Comparison of ENCODE assay signal across 28 cellular contexts in genomic region chr18:79848579-79849327, GRCh38. TPM values are rescaled to one million over a fixed set of nuclear protein-coding genes. Genes with fewer than 3 reads are reported as not detected.
DNase-seq lines count a peak whose midpoint lies in the region; ATAC-seq and TF ChIP-seq lines count a peak whose summit lies in the region.
"Had no signal": no experiment of that assay in that cellular context is flagged by ENCODE, and none has a peak within 500 bp of the region (broad histone marks: within the 10 kb centered on the region; RNA-seq: fewer than 3 reads in every experiment).

No MANE protein-coding gene starts in this region.

- CTCF ChIA-PET in Panc1 (lab: Charles Lee): no interaction called here

- no peaks in the 10 kb centered on the region; the same call in 1 of the 2 replicates for H3K27me3 ChIP-seq in Panc1 (ENCODE audit: control insufficient read depth, insufficient read depth, low read length)
- no peaks in the 10 kb centered on the region for H3K27me3 ChIP-seq in left lung
- no peaks in the 10 kb centered on the region for H3K27me3 ChIP-seq in upper lobe of right lung
- H3K27me3 ChIP-seq: neutrophil had no signal

- H3K4me3 ChIP-seq in Panc1 (ENCODE audit: low read depth in 2 of 2, low read length in 2 of 2) (no peak overlapping the region), left lung (no peak overlapping the region), upper lobe of right lung (no peak overlapping the region)
- H3K4me3 ChIP-seq: BLaER1 treated with 17β-estradiol and CSF1 and Interleukin-3, amounts not matched to agents 10 nM and 100 nM; left ventricle myocardium inferior; prostate gland had no signal

- H3K9me3 ChIP-seq in Panc1 (ENCODE audit: control insufficient read depth, insufficient read depth, low read depth, low read length): no peaks in the 10 kb centered on the region
- H3K9me3 ChIP-seq in left lung: no peaks in the 10 kb centered on the region
- no peaks in the 10 kb centered on the region for H3K9me3 ChIP-seq in upper lobe of right lung
- H3K9me3 ChIP-seq: neutrophil, prostate gland had no signal

- TF ChIP-seq CTCF in Panc1 (IDR thresholded peaks at IDR 0.05) (no peak), left lung (IDR thresholded peaks at IDR 0.05) (no peak), upper lobe of right lung (IDR thresholded peaks at IDR 0.05) (no peak)

- POLR2A ChIA-PET in Panc1 (lab: Charles Lee): no interaction called here

- intact Hi-C loops in Panc1 (cut with micrococcal nuclease; ENCODE audit: unreplicated experiment) (no loop called here), left lung (cut with DNase I) (no loop called here), upper lobe of right lung (cut with DNase I) (no loop called here)

- H3K27ac Mint-ChIP-seq in stimulated activated naive CD8-positive, alpha-beta T cell treated with anti-CD3 and anti-CD28 coated beads, Interleukin-15, amount 100 ng/mL, for 72 hours: no peak overlapping the region
- H3K27ac Mint-ChIP-seq: activated CD4-positive, alpha-beta memory T cell treated with anti-CD3 and anti-CD28 coated beads, Interleukin-2, amount 10 ng/mL, durations not matched to agents 7 days and 5 days; activated naive CD8-positive, alpha-beta T cell; mesothelial cell of epicardium; stimulated activated effector memory CD8-positive, alpha-beta T cell treated with anti-CD3 and anti-CD28 coated beads, Interleukin-12 subunit alpha, Interleukin-12 subunit beta, amount 100 ng/mL, for 72 hours had no signal

- H3K9me3 Mint-ChIP-seq in stimulated activated naive CD8-positive, alpha-beta T cell treated with anti-CD3 and anti-CD28 coated beads, Interleukin-15, amount 100 ng/mL, for 72 hours: no peaks in the 10 kb centered on the region
- H3K9me3 Mint-ChIP-seq: activated CD4-positive, alpha-beta memory T cell treated with anti-CD3 and anti-CD28 coated beads, Interleukin-2, amount 10 ng/mL, durations not matched to agents 7 days and 5 days; stimulated activated effector memory CD8-positive, alpha-beta T cell treated with anti-CD3 and anti-CD28 coated beads, Interleukin-12 subunit alpha, Interleukin-12 subunit beta, amount 100 ng/mL, for 72 hours had no signal

- peak; percentile 33 for ATAC-seq in stimulated activated naive CD8-positive, alpha-beta T cell treated with anti-CD3 and anti-CD28 coated beads, Interleukin-15, amount 100 ng/mL, for 72 hours
- no peak for ATAC-seq in stimulated activated naive CD8-positive, alpha-beta T cell treated with anti-CD3 and anti-CD28 coated beads, Interleukin-15, Interleukin-2, amounts not matched to agents 100 U/mL and 50 U/mL, for 24 hours
- 0 out of 2 replicates have a peak, but pooled peaks have one; percentile 9 for ATAC-seq in Panc1
- peak; percentile 13 for ATAC-seq in left lung
- ATAC-seq in upper lobe of right lung: no peak
- ATAC-seq: stimulated activated effector memory CD8-positive, alpha-beta T cell treated with anti-CD3 and anti-CD28 coated beads, Interleukin-12 subunit alpha, Interleukin-12 subunit beta, amount 100 ng/mL, for 72 hours had no signal

- H3K27me3 Mint-ChIP-seq in stimulated activated naive CD8-positive, alpha-beta T cell treated with anti-CD3 and anti-CD28 coated beads, Interleukin-15, amount 100 ng/mL, for 72 hours: peaks cover 6% of the 10 kb centered on the region
- H3K27me3 Mint-ChIP-seq: activated naive CD8-positive, alpha-beta T cell had no signal

- no peak overlapping the region for H3K4me3 Mint-ChIP-seq in stimulated activated naive CD8-positive, alpha-beta T cell treated with anti-CD3 and anti-CD28 coated beads, Interleukin-15, amount 100 ng/mL, for 72 hours
- H3K4me3 Mint-ChIP-seq: activated CD4-positive, alpha-beta memory T cell treated with anti-CD3 and anti-CD28 coated beads, Interleukin-2, amount 10 ng/mL, durations not matched to agents 7 days and 5 days; activated naive CD8-positive, alpha-beta T cell; mesothelial cell of epicardium; stimulated activated effector memory CD8-positive, alpha-beta T cell treated with anti-CD3 and anti-CD28 coated beads, Interleukin-12 subunit alpha, Interleukin-12 subunit beta, amount 100 ng/mL, for 72 hours had no signal

- H3K36me3 ChIP-seq in Panc1 (ENCODE audit: control insufficient read depth, insufficient read depth, low read length): no peaks in the 10 kb centered on the region
- H3K36me3 ChIP-seq in left lung: no peaks in the 10 kb centered on the region
- no peaks in the 10 kb centered on the region for H3K36me3 ChIP-seq in upper lobe of right lung
- H3K36me3 ChIP-seq: BLaER1 treated with 17β-estradiol and CSF1 and Interleukin-3, amounts not matched to agents 10 nM and 100 nM; left ventricle myocardium inferior; neutrophil; prostate gland had no signal

- BruUV-seq in Panc1 (replicated peaks; lab: Mats Ljungman, UMichigan): no TSS peak

- in situ Hi-C loops in Panc1 (cut with HindIII; ENCODE audit: low pct_unique_long_range_greater_than_20kb, low sequenced_read_pairs): no loop called here

- H3K27ac ChIP-seq in Panc1 (ENCODE audit: low read length): no peak overlapping the region
- H3K27ac ChIP-seq in left lung: no peak overlapping the region
- H3K27ac ChIP-seq in upper lobe of right lung: no peak overlapping the region
- H3K27ac ChIP-seq: BLaER1 treated with 17β-estradiol and CSF1 and Interleukin-3, amounts not matched to agents 10 nM and 100 nM; left ventricle myocardium inferior; neutrophil; prostate gland had no signal

- DNase-seq in stimulated activated naive CD8-positive, alpha-beta T cell treated with anti-CD3 and anti-CD28 coated beads, Interleukin-15, amount 100 ng/mL, for 72 hours: no peak
- DNase-seq in stimulated activated naive CD8-positive, alpha-beta T cell treated with anti-CD3 and anti-CD28 coated beads, Interleukin-15, Interleukin-2, amounts not matched to agents 100 U/mL and 50 U/mL, for 24 hours: no peak
- DNase-seq in Panc1 (ENCODE audit: low read depth, low spot score): no peak
- DNase-seq in left lung: peak in 1 of 2 donors; percentile 71
- DNase-seq in upper lobe of right lung: peak; percentile 56
- DNase-seq in germinal center (ENCODE audit: low spot score): no peak
- no peak for DNase-seq in activated CD4-positive, CD25-positive, alpha-beta regulatory T cell (lab: John Stamatoyannopoulos, UW)
- DNase-seq in NCI-H524 (lab: John Stamatoyannopoulos, UW): no peak
- DNase-seq: activated CD4-positive, alpha-beta memory T cell treated with anti-CD3 and anti-CD28 coated beads, Interleukin-2, amount 10 ng/mL, durations not matched to agents 7 days and 5 days; activated effector memory CD4-positive, alpha-beta T cell treated with Interleukin-2 at 50 U/mL for 16 hours; DMS79; GOT3; left ventricle myocardium inferior; NCI-H1048; NCI-H1694 treated with DMSO at 0.1 percent for 48 hours; NCI-H446 treated with DMSO at 0.1 percent for 48 hours; Right ventricle myocardium superior; substantia nigra had no signal

- H3K4me1 ChIP-seq in Panc1 (ENCODE audit: control insufficient read depth, insufficient read depth, low read length) (no peaks in the 10 kb centered on the region), left lung (no peaks in the 10 kb centered on the region), upper lobe of right lung (no peaks in the 10 kb centered on the region)
- H3K4me1 ChIP-seq: left ventricle myocardium inferior, prostate gland had no signal

- H3K4me1 Mint-ChIP-seq in stimulated activated naive CD8-positive, alpha-beta T cell treated with anti-CD3 and anti-CD28 coated beads, Interleukin-15, amount 100 ng/mL, for 72 hours: peaks cover 6% of the 10 kb centered on the region
- H3K4me1 Mint-ChIP-seq: activated CD4-positive, alpha-beta memory T cell treated with anti-CD3 and anti-CD28 coated beads, Interleukin-2, amount 10 ng/mL, durations not matched to agents 7 days and 5 days; mesothelial cell of epicardium; stimulated activated effector memory CD8-positive, alpha-beta T cell treated with anti-CD3 and anti-CD28 coated beads, Interleukin-12 subunit alpha, Interleukin-12 subunit beta, amount 100 ng/mL, for 72 hours had no signal

RNA-seq across cellular contexts. Expression of gene KCNG2, which starts 51.0 kb away (rescaled TPM):
- total RNA-seq in Panc1 (2021; ENCODE audit: unreplicated experiment) (not detected), left lung (1 to 10 TPM in 1 of 2 donors, under 1 TPM in 1; 0.20 to 1.1 TPM), upper lobe of right lung (0.46 TPM)
- polyA plus RNA-seq in Panc1 (2012; ENCODE audit: insufficient read length): 1.1 TPM
- total RNA-seq: activated CD4-positive, alpha-beta memory T cell treated with anti-CD3 and anti-CD28 coated beads, Interleukin-2, amount 10 ng/mL, durations not matched to agents 7 days and 5 days; glomerular endothelial cell; HT-29; left ventricle myocardium inferior; mesothelial cell of epicardium; Right ventricle myocardium superior; T-helper 2 cell treated with Interferon-gamma antibody and Interleukin-4, amounts not matched to agents 100 ng/mL and 5 ng/mL, for 36 hours; ureter had no signal

Comparison
In these comparisons a context has a peak if more than half of its experiments do, and no peak if none do; other contexts are left out.
1. ATAC-seq: peak in stimulated activated naive CD8-positive, alpha-beta T cell treated with anti-CD3 and anti-CD28 coated beads, Interleukin-15, amount 100 ng/mL, for 72 hours (single experiment), Panc1 (single experiment) and left lung (single experiment); none in stimulated activated naive CD8-positive, alpha-beta T cell treated with anti-CD3 and anti-CD28 coated beads, Interleukin-15, Interleukin-2, amounts not matched to agents 100 U/mL and 50 U/mL, for 24 hours (single experiment) and upper lobe of right lung (single experiment).